ENCODE assay signal across 20 cellular contexts in the genomic region with DNA sequence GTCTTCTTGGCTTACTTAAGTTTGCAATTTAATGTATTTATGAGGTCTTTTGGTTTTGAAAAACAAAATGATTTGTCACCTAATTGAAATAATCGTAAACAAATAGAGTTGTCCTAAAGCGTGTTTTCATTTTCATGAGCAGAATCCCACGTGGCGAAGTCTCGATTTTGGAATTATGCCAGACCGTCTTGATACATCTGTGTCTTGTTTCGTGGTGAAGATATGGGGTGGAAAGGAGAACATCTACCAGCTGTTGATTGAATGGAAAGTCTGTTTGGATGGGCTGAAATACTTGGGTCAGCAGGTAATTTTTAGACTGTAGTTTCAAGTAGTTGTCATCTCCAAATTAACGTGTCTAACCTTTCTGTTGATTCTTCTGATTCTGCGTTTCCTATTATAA.
DNase-seq lines count a peak whose midpoint lies in the region; ATAC-seq lines count a peak whose summit lies in the region.
"Had no signal": no experiment of that assay in that cellular context is flagged by ENCODE, and none has a peak within 500 bp of the region (broad histone marks: within the 10 kb centered on the region; RNA-seq: fewer than 3 reads in every experiment).

No MANE protein-coding gene starts in this region.

- H3K27ac Mint-ChIP-seq in activated T-helper 17 cell treated with anti-CD3 and anti-CD28 coated beads, Interleukin-2, amount 50 U/mL, for 72 hours = peak overlapping the region; percentile 41
- H3K27ac Mint-ChIP-seq: GM23338 had no signal

- DNase-seq in NCI-H510A treated with DMSO at 0.1 percent for 48 hours (lab: John Stamatoyannopoulos, UW) (peak; percentile 25), NCI-H510A (lab: John Stamatoyannopoulos, UW) (no peak), globus pallidus (ENCODE audit: low spot score) (no peak), GM19238 (ENCODE audit: insufficient read length, low spot score) (no peak)
- DNase-seq: DMS 273 treated with DMSO at 0.1 percent for 48 hours, DND-41, HCEC 1CT, NCI-H1092 treated with DMSO at 0.1 percent for 48 hours, NCI-H146, NCI-H2029 treated with DMSO at 0.1 percent for 48 hours, NCI-H446 treated with DMSO at 0.1 percent for 48 hours, NCI-H774, SIG-M5 had no signal

- ATAC-seq in activated T-helper 17 cell treated with anti-CD3 and anti-CD28 coated beads, Interleukin-2, amount 50 U/mL, for 72 hours (replicated peaks) = no peak
- ATAC-seq in GM21390 (IDR thresholded peaks at IDR 0.05; ENCODE audit: unreplicated experiment) (no peak), HG03135 (IDR thresholded peaks at IDR 0.05; ENCODE audit: unreplicated experiment) (no peak)
- ATAC-seq: GM23338 had no signal

- no peaks in the 10 kb centered on the region for H3K27me3 ChIP-seq in layer of hippocampus (ENCODE audit: control insufficient read depth, insufficient read depth, low read length)

- H3K36me3 Mint-ChIP-seq in activated T-helper 17 cell treated with anti-CD3 and anti-CD28 coated beads, Interleukin-2, amount 50 U/mL, for 72 hours (ENCODE audit: low read depth) = peaks cover 38% of the 10 kb centered on the region

- H3K27me3 Mint-ChIP-seq in activated T-helper 17 cell treated with anti-CD3 and anti-CD28 coated beads, Interleukin-2, amount 50 U/mL, for 72 hours = no peaks in the 10 kb centered on the region

- H3K4me3 Mint-ChIP-seq in activated T-helper 17 cell treated with anti-CD3 and anti-CD28 coated beads, Interleukin-2, amount 50 U/mL, for 72 hours = no peak overlapping the region
- H3K4me3 Mint-ChIP-seq: GM23338 had no signal

- H3K9me3 Mint-ChIP-seq in activated T-helper 17 cell treated with anti-CD3 and anti-CD28 coated beads, Interleukin-2, amount 50 U/mL, for 72 hours = no peaks in the 10 kb centered on the region

- H3K27ac ChIP-seq in layer of hippocampus (ENCODE audit: low read depth, low read length) = peak overlapping the region; percentile 73
- H3K27ac ChIP-seq: 22Rv1, RWPE1 had no signal

- no peaks in the 10 kb centered on the region for H3K4me1 Mint-ChIP-seq in activated T-helper 17 cell treated with anti-CD3 and anti-CD28 coated beads, Interleukin-2, amount 50 U/mL, for 72 hours
- H3K4me1 Mint-ChIP-seq: GM23338 had no signal
